Comparison of ENCODE assay signal across 27 cellular contexts in the genomic region with DNA sequence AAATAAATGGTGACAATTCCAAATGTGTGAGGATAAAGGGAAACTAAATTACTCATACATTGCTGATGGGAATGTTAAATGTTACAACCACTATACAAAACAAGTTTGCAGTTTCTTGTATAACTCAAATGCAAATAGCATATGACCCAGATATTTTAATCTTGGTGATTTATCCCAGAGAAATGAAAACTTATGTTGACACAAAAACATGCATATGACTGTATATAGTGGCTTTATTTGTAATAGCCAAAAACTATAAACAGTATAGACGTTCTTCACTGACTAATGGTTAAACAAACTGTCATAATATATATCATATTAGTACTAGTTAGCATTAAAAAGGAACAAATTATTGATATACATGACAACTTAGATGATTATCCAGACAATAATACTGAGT.
"Had no signal": no experiment of that assay in that cellular context is flagged by ENCODE, and none has a peak within 500 bp of the region (broad histone marks: within the 10 kb centered on the region; RNA-seq: fewer than 3 reads in every experiment).

No MANE protein-coding gene starts in this region.

- H3K27ac Mint-ChIP-seq: dendritic cell treated with granulocyte-macrophage colony-stimulating factor and Interleukin-4, amounts not matched to agents 40 ng/mL and 50 ng/mL, for 4 days; effector memory CD8-positive, alpha-beta T cell; endodermal cell had no signal

- H3K4me1 Mint-ChIP-seq: endodermal cell had no signal

- H3K36me3 ChIP-seq: colonic mucosa, esophagus muscularis mucosa, esophagus squamous epithelium, gastrocnemius medialis, gastroesophageal sphincter, heart left ventricle, heart right ventricle had no signal

- H3K27ac ChIP-seq: colonic mucosa, coronary artery, dorsolateral prefrontal cortex, epithelial cell of prostate, esophagus muscularis mucosa, esophagus squamous epithelium, foreskin keratinocyte, gastrocnemius medialis, gastroesophageal sphincter, heart left ventricle, heart right ventricle had no signal

- DNase-seq: colonic mucosa; cortex of kidney; dermis blood vessel endothelial cell; dorsolateral prefrontal cortex; effector CD4-positive, alpha-beta T cell; effector CD8-positive, alpha-beta T cell; effector memory CD4-positive, alpha-beta T cell; effector memory CD8-positive, alpha-beta T cell; endodermal cell; esophagus squamous epithelium; foreskin fibroblast; foreskin keratinocyte; foreskin melanocyte; gastrocnemius medialis; glutamatergic neuron; head of caudate nucleus; heart left ventricle; heart right ventricle had no signal

- ATAC-seq: effector memory CD8-positive, alpha-beta T cell; esophagus mucosa; foreskin keratinocyte; gastrocnemius medialis; gastroesophageal sphincter; heart left ventricle; heart right ventricle had no signal

- H3K4me3 Mint-ChIP-seq: dendritic cell treated with granulocyte-macrophage colony-stimulating factor and Interleukin-4, amounts not matched to agents 40 ng/mL and 50 ng/mL, for 4 days; effector memory CD8-positive, alpha-beta T cell; endodermal cell had no signal

- H3K27me3 Mint-ChIP-seq: dendritic cell treated with granulocyte-macrophage colony-stimulating factor and Interleukin-4, amounts not matched to agents 40 ng/mL and 50 ng/mL, for 4 days; effector memory CD8-positive, alpha-beta T cell had no signal

- FAIRE-seq: colon, endometrium, endothelial cell of umbilical vein had no signal

- H3K9me3 ChIP-seq: colonic mucosa, esophagus muscularis mucosa, gastrocnemius medialis, gastroesophageal sphincter had no signal

- H3K4me3 ChIP-seq: colonic mucosa, coronary artery, dorsolateral prefrontal cortex, esophagus muscularis mucosa, esophagus squamous epithelium, gastrocnemius medialis, gastroesophageal sphincter, heart left ventricle, heart right ventricle had no signal

- H3K27me3 ChIP-seq: colonic mucosa, esophagus muscularis mucosa, esophagus squamous epithelium, foreskin keratinocyte, gastrocnemius medialis, gastroesophageal sphincter, heart left ventricle had no signal

- H3K9me3 Mint-ChIP-seq: endodermal cell had no signal

- H3K4me1 ChIP-seq: colonic mucosa, esophagus muscularis mucosa, esophagus squamous epithelium, foreskin keratinocyte, gastrocnemius medialis, gastroesophageal sphincter, heart left ventricle, heart right ventricle had no signal
